Comparison of ENCODE assay signal across 8 cellular contexts in genomic region chr18:12679183-12679786, GRCh38. TPM values are rescaled to one million over a fixed set of nuclear protein-coding genes. Genes with fewer than 3 reads are reported as not detected.
DNase-seq lines count a peak whose midpoint lies in the region; ATAC-seq, FAIRE-seq and TF ChIP-seq lines count a peak whose summit lies in the region.

No MANE protein-coding gene starts in this region.

- peaks cover 14% of the 10 kb centered on the region for H3K36me3 Mint-ChIP-seq in osteocyte (ENCODE audit: unreplicated experiment)

- H3K27me3 Mint-ChIP-seq in osteocyte (ENCODE audit: unreplicated experiment) = no peaks in the 10 kb centered on the region

- no peak for TF ChIP-seq CTCF in osteocyte (IDR thresholded peaks at IDR 0.05)

- H3K4me1 Mint-ChIP-seq in osteocyte (ENCODE audit: unreplicated experiment) = peaks cover 10% of the 10 kb centered on the region

- H3K27ac Mint-ChIP-seq in osteocyte (ENCODE audit: unreplicated experiment) = peak overlapping the region; percentile 79

- FAIRE-seq in GM12892 (lab: Jason Lieb, UNC) = no peak

- no peaks in the 10 kb centered on the region for H3K9me3 Mint-ChIP-seq in osteocyte (ENCODE audit: unreplicated experiment)

- DNase-seq in EH (ENCODE audit: low read depth) (peak; percentile 80), fibroblast of peridontal ligament (ENCODE audit: extremely low read depth) (peak; percentile 57), osteocyte (ENCODE audit: extremely low spot score, unreplicated experiment) (no peak), HPDE6-E6E7 (ENCODE audit: extremely low spot score) (no peak), GM12892 (ENCODE audit: insufficient read length) (no peak)
- DNase-seq in effector CD4-positive, alpha-beta T cell = no peak

- TF ChIP-seq POLR2A in GM12892 (IDR thresholded peaks at IDR 0.05; ENCODE audit: low read depth, low read length) = no peak

- ATAC-seq in SK-N-SH treated with all-trans-retinoic acid at 6 μM for 48 hours (peak; percentile 95), GM19467 (IDR thresholded peaks at IDR 0.05; ENCODE audit: unreplicated experiment) (no peak)

- peak overlapping the region; percentile 23 for H3K4me3 Mint-ChIP-seq in osteocyte (ENCODE audit: unreplicated experiment)

TF ChIP-seq in SK-N-SH treated with all-trans-retinoic acid at 6 μM for 48 hours, 23 proteins besides CTCF, POLR2A, EP300 and RAD21:
- TF ChIP-seq SNAI2 (CRISPR knock-in tag; IDR thresholded peaks at IDR 0.05) (no peak), ZNF565 (CRISPR knock-in tag; conservative IDR thresholded peaks at IDR 0.05; ENCODE audit: low read depth) (no peak), ZNF8 (CRISPR knock-in tag; IDR thresholded peaks at IDR 0.05) (no peak), ISL1 (CRISPR knock-in tag; IDR thresholded peaks at IDR 0.05) (no peak), GLIS3 (CRISPR knock-in tag; IDR thresholded peaks at IDR 0.05) (no peak), POU6F1 (CRISPR knock-in tag; IDR thresholded peaks at IDR 0.05; ENCODE audit: borderline replicate concordance, low read depth) (no peak), BACH2 (CRISPR knock-in tag; IDR thresholded peaks at IDR 0.05; ENCODE audit: borderline replicate concordance) (no peak), ZC3H10 (CRISPR knock-in tag; IDR thresholded peaks at IDR 0.05) (no peak), ESRRG (CRISPR knock-in tag; IDR thresholded peaks at IDR 0.05) (no peak), TCF4 (CRISPR knock-in tag; IDR thresholded peaks at IDR 0.05; ENCODE audit: borderline replicate concordance) (no peak), ZFP30 (CRISPR knock-in tag; IDR thresholded peaks at IDR 0.05) (no peak), ZFP3 (CRISPR knock-in tag; IDR thresholded peaks at IDR 0.05) (no peak), ARNTL (CRISPR knock-in tag; IDR thresholded peaks at IDR 0.05; ENCODE audit: borderline replicate concordance, low read depth) (no peak), RARB (CRISPR knock-in tag; IDR thresholded peaks at IDR 0.05) (no peak), CSDC2 (CRISPR knock-in tag; IDR thresholded peaks at IDR 0.05) (no peak), OSR1 (CRISPR knock-in tag; IDR thresholded peaks at IDR 0.05) (no peak), CSRNP3 (CRISPR knock-in tag; IDR thresholded peaks at IDR 0.05) (no peak), PATZ1 (CRISPR knock-in tag; IDR thresholded peaks at IDR 0.05; ENCODE audit: borderline replicate concordance) (no peak)

RNA-seq across cellular contexts. Expression of gene SPIRE1, which starts 21.4 kb away (rescaled TPM):
- 47.0 and 53.6 TPM in 2 replicates for total RNA-seq in osteocyte
- 2.9 TPM for polyA plus RNA-seq in GM12892 (2012; ENCODE audit: missing spikeins)

RNA-seq across cellular contexts. Expression of gene CEP76, which starts 23.2 kb away (rescaled TPM):
- total RNA-seq in osteocyte = 6.9 and 7.2 TPM in 2 replicates
- 6.6 TPM for polyA plus RNA-seq in GM12892 (2012; ENCODE audit: missing spikeins)

RNA-seq across cellular contexts. Expression of gene PSMG2, which starts 23.6 kb away (rescaled TPM):
- total RNA-seq in osteocyte = 63.4 and 68.1 TPM in 2 replicates
- 90.3 TPM for polyA plus RNA-seq in GM12892 (2012; ENCODE audit: missing spikeins)

Comparison
In these comparisons a context has a peak if more than half of its experiments do, and no peak if none do; other contexts are left out.
1. DNase-seq: peak in EH (single experiment) and fibroblast of peridontal ligament (single experiment); none in osteocyte (single experiment), effector CD4-positive, alpha-beta T cell (single experiment), HPDE6-E6E7 (single experiment) and GM12892 (single experiment).